ENCODE assay signal across 8 cellular contexts in the genomic region with DNA sequence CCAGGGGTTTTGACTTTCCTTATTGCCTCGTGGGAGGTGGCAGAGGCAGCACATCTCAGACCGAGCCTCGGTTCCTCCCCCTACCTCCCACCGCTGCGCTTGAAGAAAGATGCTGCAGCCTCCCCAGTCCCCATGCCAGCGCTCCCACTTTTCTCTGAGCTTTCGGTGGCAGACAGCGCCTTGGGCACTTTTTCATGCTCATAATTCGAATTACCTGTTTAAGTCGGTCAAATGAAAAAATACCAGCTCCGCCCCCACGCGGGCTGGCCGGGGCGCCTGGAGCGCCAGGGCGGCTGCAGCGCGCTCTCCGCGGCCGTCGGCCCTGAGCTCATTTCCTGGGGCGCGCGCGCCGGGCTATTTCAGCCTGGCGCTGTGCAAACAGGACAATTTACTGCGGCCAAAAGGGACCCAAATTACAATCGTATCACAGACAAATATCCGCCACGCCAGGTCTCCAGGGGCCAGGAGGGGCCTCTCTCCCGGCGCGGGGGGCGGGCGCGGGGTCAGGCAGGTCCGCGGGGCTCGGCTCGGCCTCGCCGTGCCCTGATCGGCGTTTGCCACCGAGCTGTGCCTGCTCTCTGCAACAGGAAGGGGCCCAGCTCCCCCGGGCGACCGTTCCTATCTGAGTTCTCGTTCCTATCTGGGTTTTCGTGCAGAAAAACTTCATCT. TPM values are rescaled to one million over a fixed set of nuclear protein-coding genes. Genes with fewer than 3 reads are reported as not detected.
DNase-seq lines count a peak whose midpoint lies in the region; ATAC-seq, FAIRE-seq and TF ChIP-seq lines count a peak whose summit lies in the region.

No MANE protein-coding gene starts in this region.

- peaks cover 14% of the 10 kb centered on the region for H3K4me1 Mint-ChIP-seq in activated naive CD8-positive, alpha-beta T cell treated with anti-CD3 and anti-CD28 coated beads, Interleukin-2, amount 50 U/mL, for 24 hours

- no peaks in the 10 kb centered on the region for H3K9me3 Mint-ChIP-seq in activated naive CD8-positive, alpha-beta T cell treated with anti-CD3 and anti-CD28 coated beads, Interleukin-2, amount 50 U/mL, for 24 hours

- WGBS in hepatocyte (ENCODE audit: low lambda C conversion rate, missing lambda C conversion rate): 2% methylated on average over 51 of the region's 53 CpGs

- no peak overlapping the region for H3K27ac Mint-ChIP-seq in activated naive CD8-positive, alpha-beta T cell treated with anti-CD3 and anti-CD28 coated beads, Interleukin-2, amount 50 U/mL, for 24 hours

- H3K9me2 ChIP-seq in hepatocyte (replicated peaks; ENCODE audit: insufficient read depth): no peaks in the 10 kb centered on the region

- H3K36me3 Mint-ChIP-seq in activated naive CD8-positive, alpha-beta T cell treated with anti-CD3 and anti-CD28 coated beads, Interleukin-2, amount 50 U/mL, for 24 hours (ENCODE audit: low read depth): no peaks in the 10 kb centered on the region

- ATAC-seq in activated naive CD8-positive, alpha-beta T cell treated with anti-CD3 and anti-CD28 coated beads, Interleukin-2, amount 50 U/mL, for 24 hours: peak; percentile 53
- ATAC-seq in GM18868 (IDR thresholded peaks at IDR 0.05; ENCODE audit: unreplicated experiment) (no peak), GM19452 (IDR thresholded peaks at IDR 0.05; ENCODE audit: unreplicated experiment) (no peak)

- DNase-seq in Daoy (ENCODE audit: low read depth): peak; percentile 44
- DNase-seq in activated naive CD8-positive, alpha-beta T cell treated with anti-CD3 and anti-CD28 coated beads, Interleukin-2, amount 50 U/mL, for 24 hours: peak; percentile 27
- peak; percentile 54 for DNase-seq in hepatocyte (ENCODE audit: low spot score)
- DNase-seq in skeletal muscle cell (ENCODE audit: low read depth): no peak
- DNase-seq in urothelium cell line (ENCODE audit: low spot score): no peak

- TF ChIP-seq RAD21 in Ishikawa (IDR thresholded peaks at IDR 0.05; ENCODE audit: low read depth): no peak

- peak overlapping the region; percentile 63 for H3K4me3 Mint-ChIP-seq in activated naive CD8-positive, alpha-beta T cell treated with anti-CD3 and anti-CD28 coated beads, Interleukin-2, amount 50 U/mL, for 24 hours

- H3K27ac ChIP-seq in hepatocyte: no peak overlapping the region

- FAIRE-seq in urothelium cell line (lab: Jason Lieb, UNC): no peak

- peaks cover 50% of the 10 kb centered on the region for H3K27me3 Mint-ChIP-seq in activated naive CD8-positive, alpha-beta T cell treated with anti-CD3 and anti-CD28 coated beads, Interleukin-2, amount 50 U/mL, for 24 hours

- H3K27me3 ChIP-seq in hepatocyte: peaks cover 10% of the 10 kb centered on the region

- no peak for TF ChIP-seq CTCF in hepatocyte (IDR thresholded peaks at IDR 0.05; ENCODE audit: poor library complexity)

- no peaks in the 10 kb centered on the region for H3K4me1 ChIP-seq in hepatocyte (ENCODE audit: insufficient read depth)

- H4K20me1 ChIP-seq in hepatocyte (ENCODE audit: insufficient read depth, poor library complexity, severe bottlenecking): no peaks in the 10 kb centered on the region

- TF ChIP-seq EP300 in Ishikawa (IDR thresholded peaks at IDR 0.05; ENCODE audit: borderline replicate concordance): no peak

- H2AFZ ChIP-seq in hepatocyte: peak overlapping the region; percentile 90

- no peaks in the 10 kb centered on the region for H3K79me2 ChIP-seq in hepatocyte

- peak overlapping the region; percentile 72 for H3K4me3 ChIP-seq in hepatocyte
- peak overlapping the region; percentile 54 for H3K4me3 ChIP-seq in skeletal muscle cell (ENCODE audit: low read depth, low read length)

- H3K36me3 ChIP-seq in hepatocyte (replicated peaks; ENCODE audit: insufficient read depth, low read depth): no peaks in the 10 kb centered on the region

- H3K4me2 ChIP-seq in hepatocyte: peak overlapping the region; percentile 98

- H3K9me3 ChIP-seq in hepatocyte (ENCODE audit: low read depth): no peaks in the 10 kb centered on the region

TF ChIP-seq in Ishikawa, 13 proteins besides CTCF, POLR2A, EP300 and RAD21:
- TF ChIP-seq, protein P1, sequence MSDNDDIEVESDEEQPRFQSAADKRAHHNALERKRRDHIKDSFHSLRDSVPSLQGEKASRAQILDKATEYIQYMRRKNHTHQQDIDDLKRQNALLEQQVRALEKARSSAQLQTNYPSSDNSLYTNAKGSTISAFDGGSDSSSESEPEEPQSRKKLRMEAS (IDR thresholded peaks at IDR 0.05): peak; percentile 49; the same call in 1 of the 2 replicates
- no peak for TF ChIP-seq YY1 (IDR thresholded peaks at IDR 0.05; ENCODE audit: low read depth)
- no peak for TF ChIP-seq EGR1 (IDR thresholded peaks at IDR 0.05)
- TF ChIP-seq, protein P2, sequence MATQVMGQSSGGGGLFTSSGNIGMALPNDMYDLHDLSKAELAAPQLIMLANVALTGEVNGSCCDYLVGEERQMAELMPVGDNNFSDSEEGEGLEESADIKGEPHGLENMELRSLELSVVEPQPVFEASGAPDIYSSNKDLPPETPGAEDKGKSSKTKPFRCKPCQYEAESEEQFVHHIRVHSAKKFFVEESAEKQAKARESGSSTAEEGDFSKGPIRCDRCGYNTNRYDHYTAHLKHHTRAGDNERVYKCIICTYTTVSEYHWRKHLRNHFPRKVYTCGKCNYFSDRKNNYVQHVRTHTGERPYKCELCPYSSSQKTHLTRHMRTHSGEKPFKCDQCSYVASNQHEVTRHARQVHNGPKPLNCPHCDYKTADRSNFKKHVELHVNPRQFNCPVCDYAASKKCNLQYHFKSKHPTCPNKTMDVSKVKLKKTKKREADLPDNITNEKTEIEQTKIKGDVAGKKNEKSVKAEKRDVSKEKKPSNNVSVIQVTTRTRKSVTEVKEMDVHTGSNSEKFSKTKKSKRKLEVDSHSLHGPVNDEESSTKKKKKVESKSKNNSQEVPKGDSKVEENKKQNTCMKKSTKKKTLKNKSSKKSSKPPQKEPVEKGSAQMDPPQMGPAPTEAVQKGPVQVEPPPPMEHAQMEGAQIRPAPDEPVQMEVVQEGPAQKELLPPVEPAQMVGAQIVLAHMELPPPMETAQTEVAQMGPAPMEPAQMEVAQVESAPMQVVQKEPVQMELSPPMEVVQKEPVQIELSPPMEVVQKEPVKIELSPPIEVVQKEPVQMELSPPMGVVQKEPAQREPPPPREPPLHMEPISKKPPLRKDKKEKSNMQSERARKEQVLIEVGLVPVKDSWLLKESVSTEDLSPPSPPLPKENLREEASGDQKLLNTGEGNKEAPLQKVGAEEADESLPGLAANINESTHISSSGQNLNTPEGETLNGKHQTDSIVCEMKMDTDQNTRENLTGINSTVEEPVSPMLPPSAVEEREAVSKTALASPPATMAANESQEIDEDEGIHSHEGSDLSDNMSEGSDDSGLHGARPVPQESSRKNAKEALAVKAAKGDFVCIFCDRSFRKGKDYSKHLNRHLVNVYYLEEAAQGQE (IDR thresholded peaks at IDR 0.05; ENCODE audit: low read depth): no peak
- TF ChIP-seq NFIC (IDR thresholded peaks at IDR 0.05): no peak
- TF ChIP-seq FOXM1 (IDR thresholded peaks at IDR 0.05; ENCODE audit: borderline replicate concordance, low read depth): no peak
- 0 out of 2 replicates have a peak, but pooled peaks have one; percentile 4 for TF ChIP-seq TEAD4 (IDR thresholded peaks at IDR 0.05)
- no peak for TF ChIP-seq CREB1 (IDR thresholded peaks at IDR 0.05; ENCODE audit: low read depth)
- TF ChIP-seq, protein P3, sequence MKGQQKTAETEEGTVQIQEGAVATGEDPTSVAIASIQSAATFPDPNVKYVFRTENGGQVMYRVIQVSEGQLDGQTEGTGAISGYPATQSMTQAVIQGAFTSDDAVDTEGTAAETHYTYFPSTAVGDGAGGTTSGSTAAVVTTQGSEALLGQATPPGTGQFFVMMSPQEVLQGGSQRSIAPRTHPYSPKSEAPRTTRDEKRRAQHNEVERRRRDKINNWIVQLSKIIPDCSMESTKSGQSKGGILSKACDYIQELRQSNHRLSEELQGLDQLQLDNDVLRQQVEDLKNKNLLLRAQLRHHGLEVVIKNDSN (IDR thresholded peaks at IDR 0.05): no peak
- 0 out of 2 replicates have a peak, but pooled peaks have one; percentile 45 for TF ChIP-seq ZBTB7A (IDR thresholded peaks at IDR 0.05; ENCODE audit: low read depth)

RNA-seq across cellular contexts. Expression of gene SOST, which starts 45.0 kb away (rescaled TPM):
- total RNA-seq in Daoy (2014; rRNA removed; shearing (Covaris generic)): 0.29 TPM in 1 of 2 replicates, not detected in the other
- total RNA-seq in hepatocyte: not detected in 2 replicates
- not detected in 2 replicates for polyA plus RNA-seq in hepatocyte

RNA-seq across cellular contexts. Expression of gene MEOX1, which starts 51.9 kb away (rescaled TPM):
- total RNA-seq in Daoy (2014; rRNA removed; shearing (Covaris generic)): 8.6 and 13.1 TPM in 2 replicates
- total RNA-seq in hepatocyte: 0.64 and 0.90 TPM in 2 replicates
- 0.32 and 0.33 TPM in 2 replicates for polyA plus RNA-seq in hepatocyte

Comparison
In these comparisons a context has a peak if more than half of its experiments do, and no peak if none do; other contexts are left out.
1. DNase-seq: peak in Daoy (single experiment), activated naive CD8-positive, alpha-beta T cell treated with anti-CD3 and anti-CD28 coated beads, Interleukin-2, amount 50 U/mL, for 24 hours (single experiment) and hepatocyte (single experiment); none in skeletal muscle cell (single experiment) and urothelium cell line (single experiment).